1 cellular context compared by ENCODE assay signal in the genomic region with DNA sequence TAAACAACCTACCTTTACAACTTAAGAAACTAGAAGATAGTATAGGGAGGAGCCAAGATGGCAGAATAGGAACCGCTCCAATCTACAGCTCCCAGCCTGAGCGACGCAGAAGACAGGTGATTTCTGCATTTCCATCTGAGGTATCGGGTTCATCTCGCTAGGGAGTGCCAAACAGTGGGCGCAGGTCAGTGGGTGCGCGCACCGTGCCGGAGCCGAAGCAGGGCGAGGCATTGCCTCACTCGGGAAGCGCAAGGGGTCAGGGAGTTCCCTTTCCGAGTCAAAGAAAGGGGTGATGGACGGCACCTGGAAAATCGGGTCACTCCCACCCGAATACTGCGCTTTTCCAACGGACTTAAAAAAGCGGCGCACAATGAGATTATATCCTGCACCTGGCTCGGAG.
A peak's percentile ranks its signal among the peaks of the same experiment; 100 is the strongest.
TF ChIP-seq lines count a peak whose summit lies in the region.

No MANE protein-coding gene starts in this region.

TF ChIP-seq in K562, 482 proteins besides CTCF, POLR2A, EP300 and RAD21 (continued from another document):
- TF ChIP-seq CEBPB (tag; IDR thresholded peaks at IDR 0.05) (0 out of 2 replicates have a peak, but pooled peaks have one; percentile 12), NRF1 (conservative IDR thresholded peaks at IDR 0.05 in 1 of 2, IDR thresholded peaks at IDR 0.05 in 1 of 2) (peak; percentile 20 to 34; a peak in 2 of 4 replicates), NFRKB (IDR thresholded peaks at IDR 0.05; ENCODE audit: low read depth) (peak; percentile 49; the same call in 1 of the 2 replicates)
